Comparison of ENCODE assay signal across 12 cellular contexts in the genomic region with DNA sequence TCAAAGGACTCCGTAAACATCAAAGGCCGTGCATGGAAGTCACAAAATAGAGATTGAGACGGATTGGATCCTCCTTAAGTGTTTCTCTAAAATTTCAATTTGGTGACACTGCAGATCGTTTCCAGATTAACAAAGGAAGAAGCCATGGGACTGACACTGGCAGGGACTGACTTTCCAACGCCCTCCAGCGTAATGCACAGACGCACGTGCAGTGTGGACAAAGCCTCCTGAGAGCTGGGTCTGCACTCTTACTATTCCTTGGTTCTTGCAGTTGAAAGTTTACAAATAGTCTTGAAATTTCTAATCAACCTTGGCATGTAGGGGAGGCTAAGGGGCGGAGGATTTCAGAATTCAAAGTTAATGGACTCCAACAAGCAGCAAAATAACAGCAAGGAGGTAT.
A peak's percentile ranks its signal among the peaks of the same experiment; 100 is the strongest.
DNase-seq lines count a peak whose midpoint lies in the region; ATAC-seq and TF ChIP-seq lines count a peak whose summit lies in the region.
"Had no signal": no experiment of that assay in that cellular context is flagged by ENCODE, and none has a peak within 500 bp of the region (broad histone marks: within the 10 kb centered on the region; RNA-seq: fewer than 3 reads in every experiment).

No MANE protein-coding gene starts in this region.

- H3K9me3 ChIP-seq in endodermal cell (ENCODE audit: control insufficient read depth, low read length) = no peaks in the 10 kb centered on the region
- H3K9me3 ChIP-seq: A549, colonic mucosa, Peyer's patch had no signal

- POLR2A ChIA-PET in T-cell (lab: Charles Lee) = interaction anchor here in 1 of 2 donors (1.0 kb wide), 1 partner anchor 52 kb away, joined by 3 read pairs; no protein-coding TSS in a partner anchor

- H3K27me3 ChIP-seq in endodermal cell (ENCODE audit: control insufficient read depth, insufficient read depth, low read length, poor library complexity, severe bottlenecking) = no peaks in the 10 kb centered on the region
- H3K27me3 ChIP-seq: colonic mucosa, Peyer's patch had no signal

- H3K27me3 Mint-ChIP-seq in T-cell (no peaks in the 10 kb centered on the region), endodermal cell (ENCODE audit: insufficient read depth) (no peaks in the 10 kb centered on the region), progenitor cell of endocrine pancreas (no peaks in the 10 kb centered on the region), HFFc6 (ENCODE audit: insufficient read depth) (no peaks in the 10 kb centered on the region)

- H3K9ac ChIP-seq in endodermal cell (ENCODE audit: extremely low read depth, low read length, poor library complexity, severe bottlenecking) = no peak overlapping the region

- no peak overlapping the region for H3K4me3 ChIP-seq in endodermal cell (ENCODE audit: low read length)
- H3K4me3 ChIP-seq: A549, colonic mucosa, Peyer's patch had no signal

- H3K4me1 Mint-ChIP-seq in T-cell (peaks cover 60 to 84% (median 72%) of the 10 kb centered on the region in 3 donors), endodermal cell (peaks cover 30% of the 10 kb centered on the region), progenitor cell of endocrine pancreas (ENCODE audit: low read depth) (peaks cover 16% of the 10 kb centered on the region), HFFc6 (ENCODE audit: low read depth) (peaks cover 19% of the 10 kb centered on the region)

- CTCF ChIA-PET in T-cell (lab: Charles Lee) = interaction anchor here (0.6 to 1.2 kb wide), 6 partner anchors 41 to 331 kb away, joined by 3 to 13 read pairs (median 4); no protein-coding TSS in a partner anchor

- 64 to 83% methylated on average over 5 to 9 of the region's 9 CpGs for WGBS in endodermal cell (ENCODE audit: insufficient coverage in 1 of 2, insufficient read length in 1 of 2), 2 experiments

- no peaks in the 10 kb centered on the region for H3K9me3 Mint-ChIP-seq in T-cell
- no peaks in the 10 kb centered on the region for H3K9me3 Mint-ChIP-seq in endodermal cell
- no peaks in the 10 kb centered on the region for H3K9me3 Mint-ChIP-seq in progenitor cell of endocrine pancreas (ENCODE audit: low read depth)
- H3K9me3 Mint-ChIP-seq in HFFc6 = no peaks in the 10 kb centered on the region

- DNase-seq in NCI-H345 (lab: John Stamatoyannopoulos, UW) (peak; percentile 13), NCI-H345 treated with DMSO at 0.1 percent for 48 hours (lab: John Stamatoyannopoulos, UW; ENCODE audit: unreplicated experiment) (no peak), T-cell (no peak), endodermal cell (no peak), progenitor cell of endocrine pancreas (ENCODE audit: low spot score, unreplicated experiment) (no peak), HFFc6 (no peak)
- DNase-seq in activated CD4-positive, CD25-positive, alpha-beta regulatory T cell treated with anti-CD3 and anti-CD28 coated beads, Interleukin-2, amount 50 U/mL, for 72 hours = no peak
- DNase-seq: DND-41 had no signal

- peaks cover 13% of the 10 kb centered on the region for H3K36me3 ChIP-seq in endodermal cell (ENCODE audit: control insufficient read depth, insufficient read depth, low read length)
- H3K36me3 ChIP-seq: colonic mucosa, Peyer's patch had no signal

- H3K4me1 ChIP-seq in endodermal cell (ENCODE audit: control insufficient read depth, insufficient read depth, low read length) = no peaks in the 10 kb centered on the region

- H3K4me3 Mint-ChIP-seq in T-cell (peak overlapping the region in 2 of 3 donors; percentile 13 to 27), endodermal cell (no peak overlapping the region), progenitor cell of endocrine pancreas (ENCODE audit: low read depth) (no peak overlapping the region), HFFc6 (no peak overlapping the region)

- ATAC-seq in T-cell (replicated peaks in 1 of 4) (no peak), HG02610 (IDR thresholded peaks at IDR 0.05; ENCODE audit: unreplicated experiment) (no peak)
- ATAC-seq: A549 had no signal

- H3K36me3 Mint-ChIP-seq in T-cell (peaks cover 68% of the 10 kb centered on the region), endodermal cell (ENCODE audit: low read depth) (peaks cover 21% of the 10 kb centered on the region), progenitor cell of endocrine pancreas (ENCODE audit: insufficient read depth) (peaks cover 16% of the 10 kb centered on the region), HFFc6 (ENCODE audit: low read depth) (no peaks in the 10 kb centered on the region)

- TF ChIP-seq CTCF in endodermal cell (conservative IDR thresholded peaks at IDR 0.05) (no peak), progenitor cell of endocrine pancreas (IDR thresholded peaks at IDR 0.05; ENCODE audit: unreplicated experiment) (no peak), HFFc6 (IDR thresholded peaks at IDR 0.05) (no peak)

- H3K27ac Mint-ChIP-seq in T-cell = peak overlapping the region; percentile 81 to 87
- H3K27ac Mint-ChIP-seq in endodermal cell = no peak overlapping the region
- H3K27ac Mint-ChIP-seq in progenitor cell of endocrine pancreas = peak overlapping the region; percentile 73
- no peak overlapping the region for H3K27ac Mint-ChIP-seq in HFFc6

- H3K27ac ChIP-seq in endodermal cell (ENCODE audit: low read depth, low read length) = peak overlapping the region; percentile 91
- H3K27ac ChIP-seq: A549, colonic mucosa had no signal

Comparison
In these comparisons a context has a peak if more than half of its experiments do, and no peak if none do; other contexts are left out.
1. H3K27ac Mint-ChIP-seq: peak in T-cell (2 of 2) and progenitor cell of endocrine pancreas (single experiment); none in endodermal cell (single experiment) and HFFc6 (single experiment).
2. H3K4me3 Mint-ChIP-seq: peak in T-cell (2 of 3); none in endodermal cell (single experiment), progenitor cell of endocrine pancreas (single experiment) and HFFc6 (single experiment).